Comparison of ENCODE assay signal across 18 cellular contexts in the genomic region with DNA sequence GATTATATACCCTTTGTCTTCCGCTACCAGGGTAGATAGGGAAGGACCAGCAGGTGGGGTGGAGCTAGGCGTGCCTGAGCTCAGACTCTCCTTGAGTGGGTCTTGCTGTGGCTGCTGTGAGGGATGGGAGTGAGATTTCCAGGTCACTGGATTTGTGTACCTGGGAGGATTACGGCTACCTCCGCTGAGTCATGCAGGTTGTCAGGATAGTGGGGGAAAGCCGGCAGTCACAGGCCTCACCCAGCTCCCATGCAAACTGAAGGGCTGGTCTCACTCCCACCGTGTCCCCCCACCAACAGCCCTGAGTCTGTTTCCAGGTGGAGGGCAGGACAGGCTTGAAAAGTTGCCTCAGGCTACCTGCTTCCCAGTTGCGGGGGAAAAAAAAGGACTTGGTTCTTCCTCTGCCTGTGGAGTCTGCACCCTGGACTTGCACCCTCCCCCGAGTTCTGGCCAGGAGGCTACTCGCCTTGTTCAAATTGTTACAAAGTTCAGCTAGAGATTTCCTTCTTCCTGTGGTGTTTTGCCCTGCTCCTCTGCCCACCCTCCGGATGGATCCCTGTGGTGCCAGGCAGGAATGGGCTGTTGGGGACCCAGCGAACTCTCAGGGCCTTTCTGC.
A peak's percentile ranks its signal among the peaks of the same experiment; 100 is the strongest.
DNase-seq lines count a peak whose midpoint lies in the region; ATAC-seq and TF ChIP-seq lines count a peak whose summit lies in the region.
"Had no signal": no experiment of that assay in that cellular context is flagged by ENCODE, and none has a peak within 500 bp of the region (broad histone marks: within the 10 kb centered on the region; RNA-seq: fewer than 3 reads in every experiment).

No MANE protein-coding gene starts in this region.

- no peak overlapping the region for H2AK5ac ChIP-seq in mesenchymal stem cell (ENCODE audit: low read length, severe bottlenecking)

- POLR2A ChIA-PET in PC-9 (lab: Charles Lee; ENCODE audit: unreplicated experiment): no interaction called here

- 89% methylated on average over 11 of the region's 11 CpGs for WGBS in mesenchymal stem cell

- H3K4me3 ChIP-seq in PC-9 (no peak overlapping the region), mesenchymal stem cell (ENCODE audit: insufficient read depth in 1 of 2, low read depth in 1 of 2, low read length in 2 of 2) (no peak overlapping the region)
- H3K4me3 ChIP-seq: HAP-1 had no signal

- peaks cover 17% of the 10 kb centered on the region for H3K36me3 Mint-ChIP-seq in activated naive CD4-positive, alpha-beta T cell treated with anti-CD3 and anti-CD28 coated beads, Interleukin-2, amount 10 ng/mL, durations not matched to agents 7 days and 5 days
- peaks cover 6 to 11% of the 10 kb centered on the region in 2 donors for H3K36me3 Mint-ChIP-seq in activated naive CD4-positive, alpha-beta T cell treated with anti-CD3 and anti-CD28 coated beads, Interleukin-2, amount 50 U/mL, for 72 hours
- peaks cover 3% of the 10 kb centered on the region for H3K36me3 Mint-ChIP-seq in type B pancreatic cell
- H3K36me3 Mint-ChIP-seq: CD8-positive, alpha-beta T cell had no signal

- no TSS peak for BruUV-seq in PC-9 (replicated peaks; lab: Mats Ljungman, UMichigan)

- H2BK15ac ChIP-seq in mesenchymal stem cell (ENCODE audit: low read depth, poor library complexity, severe bottlenecking): peak overlapping the region; percentile 54

- CTCF ChIA-PET in activated naive CD4-positive, alpha-beta T cell treated with anti-CD3 and anti-CD28 coated beads, Interleukin-2, amount 10 ng/mL, durations not matched to agents 7 days and 5 days (lab: Charles Lee): no interaction called here
- CTCF ChIA-PET in PC-9 (lab: Charles Lee): no interaction called here

- TF ChIP-seq CTCF in PC-9 (conservative IDR thresholded peaks at IDR 0.05): no peak
- TF ChIP-seq CTCF in type B pancreatic cell (conservative IDR thresholded peaks at IDR 0.05): no peak

- intact Hi-C loops in PC-9 (cut with micrococcal nuclease; ENCODE audit: unreplicated experiment): no loop called here

- H3K9me3 Mint-ChIP-seq in activated naive CD4-positive, alpha-beta T cell treated with anti-CD3 and anti-CD28 coated beads, Interleukin-2, amount 10 ng/mL, durations not matched to agents 7 days and 5 days: peaks cover 33% of the 10 kb centered on the region
- peaks cover 13 to 23% of the 10 kb centered on the region in 2 donors for H3K9me3 Mint-ChIP-seq in activated naive CD4-positive, alpha-beta T cell treated with anti-CD3 and anti-CD28 coated beads, Interleukin-2, amount 50 U/mL, for 72 hours
- H3K9me3 Mint-ChIP-seq in type B pancreatic cell: peaks cover 16% of the 10 kb centered on the region

- no peaks in the 10 kb centered on the region for H3K79me1 ChIP-seq in mesenchymal stem cell (replicated peaks; ENCODE audit: low read length, poor library complexity, severe bottlenecking)

- DNase-seq in activated naive CD4-positive, alpha-beta T cell treated with anti-CD3 and anti-CD28 coated beads, Interleukin-2, amount 10 ng/mL, durations not matched to agents 7 days and 5 days: no peak
- no peak for DNase-seq in activated naive CD4-positive, alpha-beta T cell treated with anti-CD3 and anti-CD28 coated beads, Interleukin-2, amount 50 U/mL, for 72 hours (ENCODE audit: low spot score in 2 of 2)
- DNase-seq in PC-9: peak in 1 of 2 experiments; percentile 61
- no peak for DNase-seq in mesenchymal stem cell
- DNase-seq in type B pancreatic cell (ENCODE audit: extremely low spot score, unreplicated experiment): no peak
- no peak for DNase-seq in hepatic stellate cell (ENCODE audit: low spot score)
- DNase-seq in HuH-7 (ENCODE audit: low spot score): no peak
- DNase-seq: 8988T; CD8-positive, alpha-beta T cell; DMS153; NCI-H1048; NCI-H146; NCI-H2081 treated with DMSO at 0.1 percent for 48 hours; NCI-H446; OCI-M1 had no signal

- H3K27ac ChIP-seq in PC-9 (peak overlapping the region; percentile 76), mesenchymal stem cell (ENCODE audit: low read length, poor library complexity, severe bottlenecking) (no peak overlapping the region)
- H3K27ac ChIP-seq: RWPE1 had no signal

- no peak overlapping the region for H3K9ac ChIP-seq in mesenchymal stem cell (ENCODE audit: low read length)

- no peaks in the 10 kb centered on the region; the same call in 1 of the 2 replicates for H3F3A ChIP-seq in PC-9 (ENCODE audit: insufficient read depth, low read depth)

- H3K4me1 Mint-ChIP-seq in activated naive CD4-positive, alpha-beta T cell treated with anti-CD3 and anti-CD28 coated beads, Interleukin-2, amount 10 ng/mL, durations not matched to agents 7 days and 5 days: peaks cover 31% of the 10 kb centered on the region
- peaks cover 4% of the 10 kb centered on the region for H3K4me1 Mint-ChIP-seq in type B pancreatic cell (ENCODE audit: unreplicated experiment)

- H3K4me3 Mint-ChIP-seq in activated naive CD4-positive, alpha-beta T cell treated with anti-CD3 and anti-CD28 coated beads, Interleukin-2, amount 10 ng/mL, durations not matched to agents 7 days and 5 days: no peak overlapping the region
- H3K4me3 Mint-ChIP-seq in type B pancreatic cell: no peak overlapping the region
- H3K4me3 Mint-ChIP-seq: CD8-positive, alpha-beta T cell had no signal

- peak overlapping the region; percentile 59 for H3K4me2 ChIP-seq in PC-9
- no peak overlapping the region for H3K4me2 ChIP-seq in mesenchymal stem cell (ENCODE audit: low read length, poor library complexity, severe bottlenecking)

- H3K9me2 ChIP-seq in PC-9 (ENCODE audit: insufficient read depth): no peaks in the 10 kb centered on the region

- no peak for ATAC-seq in activated naive CD4-positive, alpha-beta T cell treated with anti-CD3 and anti-CD28 coated beads, Interleukin-2, amount 50 U/mL, for 72 hours
- ATAC-seq in HG02870 (IDR thresholded peaks at IDR 0.05; ENCODE audit: unreplicated experiment): no peak
- ATAC-seq: CD8-positive, alpha-beta T cell had no signal

- no peak overlapping the region for H2BK120ac ChIP-seq in mesenchymal stem cell (ENCODE audit: low read depth, low read length)

- no peak overlapping the region for H3K4ac ChIP-seq in mesenchymal stem cell (ENCODE audit: low read depth in 1 of 2, low read length in 2 of 2)

- no peak overlapping the region for H2BK12ac ChIP-seq in mesenchymal stem cell (ENCODE audit: low read length in 2 of 2)

- H3K18ac ChIP-seq in mesenchymal stem cell (ENCODE audit: low read depth in 1 of 2, low read length in 2 of 2): no peak overlapping the region

- peaks cover 17% of the 10 kb centered on the region for H3K27me3 Mint-ChIP-seq in activated naive CD4-positive, alpha-beta T cell treated with anti-CD3 and anti-CD28 coated beads, Interleukin-2, amount 10 ng/mL, durations not matched to agents 7 days and 5 days
- no peaks in the 10 kb centered on the region for H3K27me3 Mint-ChIP-seq in type B pancreatic cell

- H3K36me3 ChIP-seq in PC-9 (ENCODE audit: low read depth) (no peaks in the 10 kb centered on the region), mesenchymal stem cell (ENCODE audit: control insufficient read depth in 1 of 2, insufficient read depth in 2 of 2, low read depth in 1 of 2, low read length in 2 of 2) (no peaks in the 10 kb centered on the region)
- H3K36me3 ChIP-seq: HAP-1 had no signal

- H3K9me3 ChIP-seq in PC-9 (ENCODE audit: insufficient read depth, low read depth): no peaks in the 10 kb centered on the region
- no peaks in the 10 kb centered on the region for H3K9me3 ChIP-seq in mesenchymal stem cell (ENCODE audit: control insufficient read depth, low read length)
- H3K9me3 ChIP-seq: HAP-1 had no signal

- H4K91ac ChIP-seq in mesenchymal stem cell (ENCODE audit: low read length): no peak overlapping the region

- no peaks in the 10 kb centered on the region for H3K79me2 ChIP-seq in PC-9 (ENCODE audit: low read depth)

- H2AFZ ChIP-seq in PC-9 (peak overlapping the region; percentile 68), mesenchymal stem cell (ENCODE audit: low read depth, low read length) (no peak overlapping the region)

- peak overlapping the region; percentile 74 for H3K27ac Mint-ChIP-seq in activated naive CD4-positive, alpha-beta T cell treated with anti-CD3 and anti-CD28 coated beads, Interleukin-2, amount 10 ng/mL, durations not matched to agents 7 days and 5 days
- H3K27ac Mint-ChIP-seq in activated naive CD4-positive, alpha-beta T cell treated with anti-CD3 and anti-CD28 coated beads, Interleukin-2, amount 50 U/mL, for 72 hours: no peak overlapping the region
- peak overlapping the region; percentile 22 for H3K27ac Mint-ChIP-seq in type B pancreatic cell
- H3K27ac Mint-ChIP-seq: CD8-positive, alpha-beta T cell had no signal

- no peak overlapping the region for H3K14ac ChIP-seq in mesenchymal stem cell (ENCODE audit: low read length in 2 of 2)

- no peaks in the 10 kb centered on the region for H3K27me3 ChIP-seq in PC-9 (ENCODE audit: insufficient read depth, low read depth)
- H3K27me3 ChIP-seq in mesenchymal stem cell (ENCODE audit: control insufficient read depth in 1 of 2, insufficient read depth in 1 of 2, low read length in 2 of 2): no peaks in the 10 kb centered on the region

- H3K4me1 ChIP-seq in PC-9 (replicated peaks; ENCODE audit: insufficient read depth) (peaks cover 16% of the 10 kb centered on the region), mesenchymal stem cell (ENCODE audit: control insufficient read depth, insufficient read depth, low read depth, low read length) (peaks cover 5% of the 10 kb centered on the region)
- H3K4me1 ChIP-seq: HAP-1 had no signal

- no peak overlapping the region for H3K23ac ChIP-seq in mesenchymal stem cell (ENCODE audit: low read length in 2 of 2)

- H2BK5ac ChIP-seq in mesenchymal stem cell (ENCODE audit: low read depth, low read length, poor library complexity, severe bottlenecking): no peak overlapping the region

- no peaks in the 10 kb centered on the region for H4K20me1 ChIP-seq in PC-9 (ENCODE audit: insufficient read depth)

- H4K8ac ChIP-seq in mesenchymal stem cell (ENCODE audit: low read length): no peak overlapping the region

Comparison
In these comparisons a context has a peak if more than half of its experiments do, and no peak if none do; other contexts are left out.
1. H3K27ac Mint-ChIP-seq: peak in activated naive CD4-positive, alpha-beta T cell treated with anti-CD3 and anti-CD28 coated beads, Interleukin-2, amount 10 ng/mL, durations not matched to agents 7 days and 5 days (single experiment) and type B pancreatic cell (single experiment); none in activated naive CD4-positive, alpha-beta T cell treated with anti-CD3 and anti-CD28 coated beads, Interleukin-2, amount 50 U/mL, for 72 hours (0 of 2).